ENCODE assay signal across 22 cellular contexts in the genomic region with DNA sequence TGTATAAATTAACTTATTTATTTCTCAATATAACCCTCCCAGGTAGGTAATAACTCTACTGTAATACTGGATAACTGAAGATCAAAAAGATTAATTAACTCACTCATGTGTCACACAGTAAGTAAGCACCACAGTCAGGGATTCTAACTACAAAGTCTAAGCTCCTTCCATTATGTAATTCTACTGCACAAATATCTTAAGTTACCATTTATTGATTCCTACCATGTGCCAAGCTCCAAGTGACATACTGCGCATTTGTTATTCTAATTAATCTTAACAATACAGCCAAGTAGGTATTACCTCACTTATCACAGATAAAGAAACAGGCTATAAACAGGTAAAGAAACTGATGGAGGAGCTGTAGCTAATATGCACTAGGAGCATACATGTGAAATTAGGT. TPM values are rescaled to one million over a fixed set of nuclear protein-coding genes. Genes with fewer than 3 reads are reported as not detected.
DNase-seq lines count a peak whose midpoint lies in the region; ATAC-seq, FAIRE-seq and TF ChIP-seq lines count a peak whose summit lies in the region.
"Had no signal": no experiment of that assay in that cellular context is flagged by ENCODE, and none has a peak within 500 bp of the region (broad histone marks: within the 10 kb centered on the region; RNA-seq: fewer than 3 reads in every experiment).

No MANE protein-coding gene starts in this region.

- in situ Hi-C loops in brain microvascular endothelial cell (cut with HindIII; ENCODE audit: low pct_ligation_motif_present, low sequenced_read_pairs), result no loop called here

- H3K36me3 ChIP-seq in HEK293 (ENCODE audit: control insufficient read depth in 2 of 2, insufficient read depth in 1 of 2, low read length in 2 of 2) (no peaks in the 10 kb centered on the region), brain microvascular endothelial cell (replicated peaks) (no peaks in the 10 kb centered on the region)
- H3K36me3 ChIP-seq: SJCRH30 had no signal

- H3K27me3 Mint-ChIP-seq in T-cell, result no peaks in the 10 kb centered on the region
- H3K27me3 Mint-ChIP-seq in activated naive CD8-positive, alpha-beta T cell treated with anti-CD3 and anti-CD28 coated beads, Interleukin-2, amount 50 U/mL, for 24 hours, result no peaks in the 10 kb centered on the region
- H3K27me3 Mint-ChIP-seq: CD4-positive, CD25-positive, alpha-beta regulatory T cell had no signal

- TF ChIP-seq CTCF in D721Med (IDR thresholded peaks at IDR 0.05; ENCODE audit: insufficient read depth, missing control alignments), result no peak
- no peak for TF ChIP-seq CTCF in HEK293 (tag by site-specific recombination; IDR thresholded peaks at IDR 0.05)
- TF ChIP-seq CTCF in brain microvascular endothelial cell (IDR thresholded peaks at IDR 0.05; ENCODE audit: low read depth, low read length, missing control alignments), result no peak

- FAIRE-seq in D721Med (lab: Jason Lieb, UNC), result peak; percentile 94
- FAIRE-seq: A204.1, HepG2 had no signal

- peaks cover 9 to 17% (median 14%) of the 10 kb centered on the region in 3 donors for H3K4me1 Mint-ChIP-seq in T-cell
- peaks cover 2% of the 10 kb centered on the region for H3K4me1 Mint-ChIP-seq in activated naive CD8-positive, alpha-beta T cell treated with anti-CD3 and anti-CD28 coated beads, Interleukin-2, amount 50 U/mL, for 24 hours

- H3K9me3 ChIP-seq in HEK293 (ENCODE audit: control insufficient read depth, insufficient read depth, low read depth, low read length), result no peaks in the 10 kb centered on the region
- H3K9me3 ChIP-seq: BLaER1, SJCRH30 had no signal

- H3K9me3 Mint-ChIP-seq in T-cell, result no peaks in the 10 kb centered on the region
- H3K9me3 Mint-ChIP-seq in activated naive CD8-positive, alpha-beta T cell treated with anti-CD3 and anti-CD28 coated beads, Interleukin-2, amount 50 U/mL, for 24 hours, result no peaks in the 10 kb centered on the region
- H3K9me3 Mint-ChIP-seq: CD4-positive, CD25-positive, alpha-beta regulatory T cell had no signal

- ATAC-seq in T-cell (replicated peaks in 1 of 4), result no peak
- ATAC-seq in activated naive CD8-positive, alpha-beta T cell treated with anti-CD3 and anti-CD28 coated beads, Interleukin-2, amount 50 U/mL, for 24 hours, result no peak
- ATAC-seq: HepG2, Right ventricle myocardium inferior had no signal

- H3K27ac ChIP-seq in HEK293 (ENCODE audit: extremely low read depth, low read depth, low read length), result no peak overlapping the region
- no peak overlapping the region for H3K27ac ChIP-seq in brain microvascular endothelial cell
- H3K27ac ChIP-seq: BLaER1, PC-9, SJCRH30 had no signal

- peaks cover 3% of the 10 kb centered on the region; the same call in 1 of the 2 replicates for H3K4me1 ChIP-seq in HEK293 (ENCODE audit: control insufficient read depth, insufficient read depth, low read length)
- H3K4me1 ChIP-seq: BLaER1, SJCRH30 had no signal

- H3K27ac Mint-ChIP-seq in T-cell, result no peak overlapping the region
- no peak overlapping the region for H3K27ac Mint-ChIP-seq in activated naive CD8-positive, alpha-beta T cell treated with anti-CD3 and anti-CD28 coated beads, Interleukin-2, amount 50 U/mL, for 24 hours
- H3K27ac Mint-ChIP-seq: CD4-positive, CD25-positive, alpha-beta regulatory T cell had no signal

- POLR2A ChIA-PET in HEK293 (lab: Yijun Ruan, JAX), result no interaction called here
- POLR2A ChIA-PET in T-cell (lab: Charles Lee), result interaction anchor here in 1 of 2 donors (0.6 kb wide), 1 partner anchor 38 kb away, joined by 3 read pairs; no protein-coding TSS in a partner anchor

- no peak overlapping the region for H3K4me3 Mint-ChIP-seq in T-cell
- H3K4me3 Mint-ChIP-seq in activated naive CD8-positive, alpha-beta T cell treated with anti-CD3 and anti-CD28 coated beads, Interleukin-2, amount 50 U/mL, for 24 hours, result no peak overlapping the region
- H3K4me3 Mint-ChIP-seq: CD4-positive, CD25-positive, alpha-beta regulatory T cell had no signal

- peaks cover 14% of the 10 kb centered on the region for H3K36me3 Mint-ChIP-seq in T-cell
- no peaks in the 10 kb centered on the region for H3K36me3 Mint-ChIP-seq in activated naive CD8-positive, alpha-beta T cell treated with anti-CD3 and anti-CD28 coated beads, Interleukin-2, amount 50 U/mL, for 24 hours (ENCODE audit: low read depth)

- H3K4me3 ChIP-seq in HEK293 (ENCODE audit: low read depth, low read length) (no peak overlapping the region), brain microvascular endothelial cell (ENCODE audit: low read depth, low read length) (no peak overlapping the region)
- H3K4me3 ChIP-seq: BLaER1, PC-9, SJCRH30 had no signal

- DNase-seq in D721Med (ENCODE audit: insufficient read length, low spot score), result no peak
- peak; percentile 8 for DNase-seq in NCI-H69 (lab: John Stamatoyannopoulos, UW)
- DNase-seq in mucosa of gallbladder (ENCODE audit: low spot score), result peak; percentile 35
- DNase-seq in T-cell, result no peak
- DNase-seq in activated naive CD8-positive, alpha-beta T cell treated with anti-CD3 and anti-CD28 coated beads, Interleukin-2, amount 50 U/mL, for 24 hours, result no peak
- no peak for DNase-seq in brain microvascular endothelial cell
- DNase-seq: CD4-positive, CD25-positive, alpha-beta regulatory T cell; DMS53; H7; Kasumi-1; NCI-H1092 treated with DMSO at 0.1 percent for 48 hours; NCI-H1694; NCI-H2081; NCI-H2227 treated with DMSO at 0.1 percent for 48 hours; NCI-H510A; PC-9; SJCRH30 had no signal

- CTCF ChIA-PET in HEK293 (lab: Yijun Ruan, JAX) (interaction anchor here (0.9 kb wide), 1 partner anchor 12 kb away, joined by 3 read pairs; no protein-coding TSS in a partner anchor), T-cell (lab: Charles Lee) (no interaction called here)

- H3K27me3 ChIP-seq in brain microvascular endothelial cell (replicated peaks), result no peaks in the 10 kb centered on the region
- H3K27me3 ChIP-seq: BLaER1, SJCRH30 had no signal

TF ChIP-seq in HEK293, 187 proteins besides CTCF, POLR2A, EP300 and RAD21:
- no peak for TF ChIP-seq INSM2 (tag by site-specific recombination; IDR thresholded peaks at IDR 0.05)
- no peak for TF ChIP-seq GLI4 (tag by site-specific recombination; IDR thresholded peaks at IDR 0.05)
- TF ChIP-seq FEZF1 (tag by site-specific recombination; IDR thresholded peaks at IDR 0.05), result peak; percentile 38; the same call in 1 of the 2 replicates
- TF ChIP-seq TCF7L2 (IDR thresholded peaks at IDR 0.05; ENCODE audit: borderline replicate concordance, low read depth, low read length), result 0 out of 2 replicates have a peak, but pooled peaks have one; percentile 27
- TF ChIP-seq PRDM6 (tag by site-specific recombination; IDR thresholded peaks at IDR 0.05), result peak; percentile 47; the same call in 1 of the 2 replicates
- no peak for TF ChIP-seq ZNF354C (tag by site-specific recombination; IDR thresholded peaks at IDR 0.05; ENCODE audit: borderline replicate concordance, low read depth)
- TF ChIP-seq ZNF169 (tag by site-specific recombination; IDR thresholded peaks at IDR 0.05), result no peak

RNA-seq across cellular contexts. Expression of gene RANBP6, which starts 58.3 kb away (rescaled TPM):
- total RNA-seq in mucosa of gallbladder (12.7 TPM), T-cell (10 to 100 TPM; 26.2 to 34.6 (median 29.3) TPM)

Comparison
In these comparisons a context has a peak if more than half of its experiments do, and no peak if none do; other contexts are left out.
1. DNase-seq: peak in NCI-H69 (single experiment) and mucosa of gallbladder (single experiment); none in D721Med (single experiment), T-cell (0 of 34), activated naive CD8-positive, alpha-beta T cell treated with anti-CD3 and anti-CD28 coated beads, Interleukin-2, amount 50 U/mL, for 24 hours (single experiment) and brain microvascular endothelial cell (single experiment).